Comparison of ENCODE assay signal across 8 cellular contexts in genomic region chr9:126781717-126782388, GRCh38. TPM values are rescaled to one million over a fixed set of nuclear protein-coding genes. Genes with fewer than 3 reads are reported as not detected.
DNase-seq lines count a peak whose midpoint lies in the region; ATAC-seq and TF ChIP-seq lines count a peak whose summit lies in the region.

No MANE protein-coding gene starts in this region.

- TF ChIP-seq EP300 in stomach (IDR thresholded peaks at IDR 0.05) = no peak

- in situ Hi-C loops in KBM-7 (cut with MboI; ENCODE audit: low pct_unique_long_range_greater_than_20kb, low sequenced_read_pairs) = loop anchor here (25.0 kb wide), 1 partner anchor 170 kb away; the partner anchor contains the start of gene LMX1B

- H3K4me1 Mint-ChIP-seq in activated T-cell treated with anti-CD3 and anti-CD28 coated beads, Interleukin-2, amount 50 U/mL, for 72 hours (ENCODE audit: low read depth) = peaks cover 6% of the 10 kb centered on the region

- H3K9me3 Mint-ChIP-seq in activated T-cell treated with anti-CD3 and anti-CD28 coated beads, Interleukin-2, amount 50 U/mL, for 72 hours = no peaks in the 10 kb centered on the region

- H3K4ac ChIP-seq in neuronal stem cell (ENCODE audit: low read length) = no peak overlapping the region

- no peak overlapping the region for H3K4me3 Mint-ChIP-seq in activated T-cell treated with anti-CD3 and anti-CD28 coated beads, Interleukin-2, amount 50 U/mL, for 72 hours

- H3K4me3 ChIP-seq in Peyer's patch (no peak overlapping the region), neuronal stem cell (ENCODE audit: low read length in 2 of 2) (no peak overlapping the region), stomach (no peak overlapping the region)

- peak overlapping the region; percentile 54 for H3K18ac ChIP-seq in neuronal stem cell (ENCODE audit: low read length)

- no peaks in the 10 kb centered on the region for H3K27me3 ChIP-seq in Peyer's patch
- H3K27me3 ChIP-seq in neuronal stem cell (ENCODE audit: control insufficient read depth in 3 of 3, insufficient read depth in 3 of 3, low read depth in 1 of 3, low read length in 3 of 3) = peaks cover 0 to 37% (median 2%) of the 10 kb centered on the region in 3 experiments
- peaks cover 0 to 95% (median 25%) of the 10 kb centered on the region in 3 donors for H3K27me3 ChIP-seq in stomach

- H2AK5ac ChIP-seq in neuronal stem cell (ENCODE audit: low read depth, low read length) = no peak overlapping the region

- no peaks in the 10 kb centered on the region for H3K79me1 ChIP-seq in neuronal stem cell (ENCODE audit: low read depth, low read length)

- WGBS in neuronal stem cell (ENCODE audit: extremely low coverage in 2 of 2, insufficient read length in 2 of 2, insufficient replicate concordance in 1 of 2), 2 donors = no CpG with 5 or more reads among the region's 20 CpGs
- 11 to 17% (median 12%) methylated on average over 13 to 20 of the region's 20 CpGs for WGBS in stomach, 5 donors

- no peak overlapping the region for H4K91ac ChIP-seq in neuronal stem cell (ENCODE audit: low read depth, low read length, poor library complexity)

- peaks cover 34% of the 10 kb centered on the region for H3K27me3 Mint-ChIP-seq in activated T-cell treated with anti-CD3 and anti-CD28 coated beads, Interleukin-2, amount 50 U/mL, for 72 hours (ENCODE audit: low read depth)

- intact Hi-C loops in stomach (cut with DNase I; ENCODE audit: low total_unique reads) = loop anchor here (2.0 to 10.0 kb wide), 2 partner anchors 75 to 167 kb away; partner anchors contain the start of gene LMX1B

- H4K8ac ChIP-seq in neuronal stem cell (ENCODE audit: low read depth, low read length) = no peak overlapping the region

- H3K4me1 ChIP-seq in Peyer's patch (peaks cover 0 to 5% (median 0%) of the 10 kb centered on the region in 4 donors), neuronal stem cell (ENCODE audit: control insufficient read depth in 2 of 2, insufficient read depth in 1 of 2, low read depth in 1 of 2, low read length in 2 of 2) (no peaks in the 10 kb centered on the region), stomach (peaks cover 0 to 7% (median 6%) of the 10 kb centered on the region in 4 donors)

- no peak overlapping the region for H2BK120ac ChIP-seq in neuronal stem cell (ENCODE audit: low read depth, low read length)

- H3K36me3 ChIP-seq in Peyer's patch (no peaks in the 10 kb centered on the region), neuronal stem cell (replicated peaks in 1 of 2; ENCODE audit: control insufficient read depth in 2 of 2, insufficient read depth in 2 of 2, low read length in 2 of 2) (no peaks in the 10 kb centered on the region), stomach (no peaks in the 10 kb centered on the region)

- H3K23ac ChIP-seq in neuronal stem cell (ENCODE audit: low read depth, low read length, poor library complexity) = no peak overlapping the region

- H2BK15ac ChIP-seq in neuronal stem cell (ENCODE audit: low read length) = peak overlapping the region; percentile 23

- TF ChIP-seq CTCF in Peyer's patch (IDR thresholded peaks at IDR 0.05) = peak; percentile 86 to 95 (median 90)
- peak in 5 of 7 experiments; percentile 79 to 97 (median 94) for TF ChIP-seq CTCF in stomach (IDR thresholded peaks at IDR 0.05)

- ATAC-seq in activated T-cell treated with anti-CD3 and anti-CD28 coated beads, Interleukin-2, amount 50 U/mL, for 72 hours (replicated peaks in 1 of 2) = peak; percentile 85 to 86
- ATAC-seq in GM19467 (IDR thresholded peaks at IDR 0.05; ENCODE audit: unreplicated experiment) = no peak

- TF ChIP-seq POLR2A in Peyer's patch (IDR thresholded peaks at IDR 0.05) (no peak), stomach (IDR thresholded peaks at IDR 0.05) (no peak)

- H3K27ac ChIP-seq in Peyer's patch = no peak overlapping the region
- no peak overlapping the region for H3K27ac ChIP-seq in neuronal stem cell (replicated peaks; ENCODE audit: low read length)
- H3K27ac ChIP-seq in stomach = no peak overlapping the region

- H3K9me3 ChIP-seq in Peyer's patch = no peaks in the 10 kb centered on the region
- no peaks in the 10 kb centered on the region for H3K9me3 ChIP-seq in neuronal stem cell (replicated peaks in 1 of 2; ENCODE audit: control insufficient read depth in 2 of 2, insufficient read depth in 1 of 2, low read depth in 1 of 2, low read length in 2 of 2)
- H3K9me3 ChIP-seq in stomach = no peaks in the 10 kb centered on the region

- peak overlapping the region; percentile 9 for H3K9ac ChIP-seq in neuronal stem cell (ENCODE audit: low read depth, low read length, poor library complexity)

- H2BK12ac ChIP-seq in neuronal stem cell (ENCODE audit: low read length) = no peak overlapping the region

- H3K27ac Mint-ChIP-seq in activated T-cell treated with anti-CD3 and anti-CD28 coated beads, Interleukin-2, amount 50 U/mL, for 72 hours = no peak overlapping the region

- H2AFZ ChIP-seq in neuronal stem cell (ENCODE audit: low read length) = peak overlapping the region; percentile 81

- no peak overlapping the region for H3K4me2 ChIP-seq in neuronal stem cell (ENCODE audit: insufficient read depth, low read length, poor library complexity, severe bottlenecking)

- no peak overlapping the region for H2BK5ac ChIP-seq in neuronal stem cell (ENCODE audit: low read length)

- H3K14ac ChIP-seq in neuronal stem cell (ENCODE audit: low read length) = no peak overlapping the region

- DNase-seq in DMS114 treated with DMSO at 0.1 percent for 48 hours (lab: John Stamatoyannopoulos, UW; ENCODE audit: unreplicated experiment) (peak; percentile 61), KBM-7 (peak; percentile 86), Peyer's patch (peak; percentile 81 to 91 (median 85)), fibroblast of peridontal ligament (ENCODE audit: extremely low read depth) (peak; percentile 63), neuronal stem cell (ENCODE audit: low spot score) (peak; percentile 89), stomach (peak; percentile 89)
- DNase-seq in activated T-cell treated with anti-CD3 and anti-CD28 coated beads, Interleukin-2, amount 50 U/mL, for 72 hours = peak; percentile 83

- H3K36me3 Mint-ChIP-seq in activated T-cell treated with anti-CD3 and anti-CD28 coated beads, Interleukin-2, amount 50 U/mL, for 72 hours (ENCODE audit: insufficient read depth in 2 of 2) = no peaks in the 10 kb centered on the region

RNA-seq across cellular contexts. Expression of gene ZBTB43, which starts 23.0 kb away (rescaled TPM):
- 100 to 1,000 TPM in 1 of 4 donors, 10 to 100 TPM in 3; 11.6 to 141 (median 16.2) TPM for total RNA-seq in Peyer's patch
- 10 to 100 TPM; 30.2 to 66.2 TPM for total RNA-seq in activated T-cell treated with anti-CD3 and anti-CD28 coated beads, Interleukin-2, amount 50 U/mL, for 72 hours
- polyA plus RNA-seq in neuronal stem cell (2013, experiment 1 of 2) = 7.0 TPM
- 7.9 TPM for polyA plus RNA-seq in neuronal stem cell (2013, experiment 2 of 2)
- 100 to 1,000 TPM in 1 of 5 donors, 10 to 100 TPM in 3, 1 to 10 TPM in 1; 2.0 to 114 (median 15.5) TPM for total RNA-seq in stomach
- polyA plus RNA-seq in stomach = 1 to 10 TPM; 1.8 to 2.9 (median 2.4) TPM
